Comparison of ENCODE assay signal across 14 cellular contexts in the genomic region with DNA sequence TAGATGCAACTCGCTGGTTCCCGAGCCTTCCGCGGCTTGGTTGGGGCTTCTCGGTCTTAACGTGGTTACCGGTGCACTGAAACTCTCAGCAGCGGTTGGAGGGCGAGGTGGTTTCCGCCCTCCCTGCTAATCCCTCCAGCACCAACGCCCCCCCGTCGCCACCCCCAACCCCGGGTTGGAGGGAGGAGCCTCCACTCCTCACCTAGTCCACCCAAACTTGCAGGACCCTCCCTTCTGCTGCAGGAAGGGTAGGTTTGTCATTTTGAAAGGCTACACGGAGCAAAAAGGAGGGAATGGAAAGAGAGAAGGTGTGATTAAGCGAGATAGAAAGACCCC.
A peak's percentile ranks its signal among the peaks of the same experiment; 100 is the strongest.
DNase-seq lines count a peak whose midpoint lies in the region; ATAC-seq lines count a peak whose summit lies in the region.
"Had no signal": no experiment of that assay in that cellular context is flagged by ENCODE, and none has a peak within 500 bp of the region (broad histone marks: within the 10 kb centered on the region; RNA-seq: fewer than 3 reads in every experiment).

No MANE protein-coding gene starts in this region.

- H3K4me2 ChIP-seq in BLaER1: peak overlapping the region; percentile 52; the same call in 1 of the 2 replicates

- 0 out of 2 replicates have a peak overlapping the region, but pooled peaks have one; percentile 28 for H3K4me3 ChIP-seq in BLaER1
- H3K4me3 ChIP-seq in HUES48 (ENCODE audit: low read depth, low read length): peak overlapping the region; percentile 60
- peak overlapping the region; percentile 61 for H3K4me3 ChIP-seq in iPS-15b (ENCODE audit: low read depth, low read length)

- H3K9me3 ChIP-seq in BLaER1 (peaks cover 15% of the 10 kb centered on the region), HUES48 (ENCODE audit: control insufficient read depth, insufficient read depth, low read length) (no peaks in the 10 kb centered on the region), iPS-15b (ENCODE audit: control insufficient read depth, insufficient read depth, low read length) (no peaks in the 10 kb centered on the region)
- H3K9me3 ChIP-seq: heart left ventricle had no signal

- DNase-seq in NCI-H748 (lab: John Stamatoyannopoulos, UW; ENCODE audit: unreplicated experiment): peak; percentile 96
- no peak for DNase-seq in activated T-cell treated with anti-CD3 and anti-CD28 coated beads, Interleukin-2, amount 50 U/mL, for 48 hours
- DNase-seq in medulla oblongata (ENCODE audit: extremely low spot score): no peak
- DNase-seq: activated CD4-positive, alpha-beta T cell treated with anti-CD3 and anti-CD28 coated beads for 4 hours; mammary epithelial cell; NK-92 treated with Interleukin-12 subunit alpha and Interleukin-12 subunit beta, amount 100 ng/mL, for 24 hours; SW 1271 had no signal

- no peaks in the 10 kb centered on the region for H4K20me1 ChIP-seq in BLaER1

- ATAC-seq in GM18519 (IDR thresholded peaks at IDR 0.05; ENCODE audit: low FRiP score, unreplicated experiment) (no peak), GM18511 (IDR thresholded peaks at IDR 0.05; ENCODE audit: unreplicated experiment) (no peak)
- ATAC-seq: activated T-helper 17 cell treated with anti-CD3 and anti-CD28 coated beads, Interleukin-2, amount 50 U/mL, for 72 hours had no signal

- H3K27me3 ChIP-seq in BLaER1 (peaks cover 10% of the 10 kb centered on the region), HUES48 (ENCODE audit: control insufficient read depth, insufficient read depth, low read length) (peaks cover 79% of the 10 kb centered on the region), iPS-15b (ENCODE audit: control insufficient read depth, insufficient read depth, low read length) (peaks cover 71% of the 10 kb centered on the region)

- peaks cover 11% of the 10 kb centered on the region for H3K4me1 ChIP-seq in BLaER1
- H3K4me1 ChIP-seq in HUES48 (ENCODE audit: control insufficient read depth, insufficient read depth, low read length): peaks cover 32% of the 10 kb centered on the region
- H3K4me1 ChIP-seq in iPS-15b (ENCODE audit: control insufficient read depth, insufficient read depth, low read length): peaks cover 15% of the 10 kb centered on the region

- no peak overlapping the region for H3K9ac ChIP-seq in BLaER1
- no peak overlapping the region for H3K9ac ChIP-seq in HUES48 (ENCODE audit: low read depth, low read length)
- H3K9ac ChIP-seq in iPS-15b (ENCODE audit: low read depth, low read length): no peak overlapping the region

- H3K36me3 ChIP-seq in BLaER1 (no peaks in the 10 kb centered on the region), HUES48 (ENCODE audit: control insufficient read depth, insufficient read depth, low read length) (no peaks in the 10 kb centered on the region), iPS-15b (ENCODE audit: control insufficient read depth, insufficient read depth, low read length) (no peaks in the 10 kb centered on the region)
- H3K36me3 ChIP-seq: heart left ventricle had no signal

- no peak overlapping the region for H3K27ac ChIP-seq in BLaER1
- H3K27ac ChIP-seq in HUES48 (ENCODE audit: low read depth, low read length): no peak overlapping the region
- H3K27ac ChIP-seq: heart left ventricle had no signal
